8 cellular contexts compared by ENCODE assay signal in genomic region chr11:65418681-65419459, GRCh38. TPM values are rescaled to one million over a fixed set of nuclear protein-coding genes. Genes with fewer than 3 reads are reported as not detected.
A peak's percentile ranks its signal among the peaks of the same experiment; 100 is the strongest.
DNase-seq lines count a peak whose midpoint lies in the region; ATAC-seq and TF ChIP-seq lines count a peak whose summit lies in the region.

No MANE protein-coding gene starts in this region.

- ATAC-seq in HG02852 (IDR thresholded peaks at IDR 0.05; ENCODE audit: unreplicated experiment) (peak; percentile 42), HG02970 (IDR thresholded peaks at IDR 0.05; ENCODE audit: low FRiP score, unreplicated experiment) (no peak)

- no peak for TF ChIP-seq CTCF in GM13977 (IDR thresholded peaks at IDR 0.05; ENCODE audit: extremely low read depth, insufficient read depth, missing control alignments)
- no peak for TF ChIP-seq CTCF in astrocyte of the cerebellum (IDR thresholded peaks at IDR 0.05; ENCODE audit: low read depth, low read length, missing control alignments)
- TF ChIP-seq CTCF in hepatocyte (IDR thresholded peaks at IDR 0.05; ENCODE audit: poor library complexity): no peak

- in situ Hi-C loops in GM13977 (cut with MboI; ENCODE audit: low pct_unique_long_range_greater_than_20kb, low sequenced_read_pairs, unreplicated experiment): loop anchor here (10.0 kb wide), 1 partner anchor 46 kb away; no protein-coding TSS in a partner anchor
- in situ Hi-C loops in astrocyte of the cerebellum (cut with HindIII; ENCODE audit: low sequenced_read_pairs): no loop called here

- H3K27ac ChIP-seq in hepatocyte: peak overlapping the region; percentile 100

- H3K4me3 ChIP-seq in astrocyte of the cerebellum (ENCODE audit: low read depth, low read length) (peak overlapping the region; percentile 17), hepatocyte (peak overlapping the region; percentile 18)

- peaks cover 11% of the 10 kb centered on the region for H4K20me1 ChIP-seq in hepatocyte (ENCODE audit: insufficient read depth, poor library complexity, severe bottlenecking)

- H3K79me2 ChIP-seq in hepatocyte: peaks cover 55% of the 10 kb centered on the region

- DNase-seq in GM13977 (ENCODE audit: low spot score): peak; percentile 89
- peak; percentile 87 for DNase-seq in NCI-H1694 (lab: John Stamatoyannopoulos, UW)
- peak in 4 of 5 experiments; percentile 55 to 97 (median 75) for DNase-seq in T-helper 2 cell
- peak; percentile 69 for DNase-seq in astrocyte of the cerebellum (ENCODE audit: low read depth)
- DNase-seq in hepatocyte (ENCODE audit: low spot score): peak; percentile 97
- peak; percentile 86 for DNase-seq in retina

- no peak overlapping the region for H2AFZ ChIP-seq in hepatocyte

- H3K9me3 ChIP-seq in hepatocyte (ENCODE audit: low read depth): no peaks in the 10 kb centered on the region

- H3K4me1 ChIP-seq in hepatocyte (ENCODE audit: insufficient read depth): peaks cover 48% of the 10 kb centered on the region

- 4% methylated on average over 15 of the region's 15 CpGs for WGBS in hepatocyte (ENCODE audit: low lambda C conversion rate, missing lambda C conversion rate)

- no peaks in the 10 kb centered on the region for H3K9me2 ChIP-seq in hepatocyte (replicated peaks; ENCODE audit: insufficient read depth)

- H3K36me3 ChIP-seq in hepatocyte (replicated peaks; ENCODE audit: insufficient read depth, low read depth): no peaks in the 10 kb centered on the region

- H3K27me3 ChIP-seq in hepatocyte: no peaks in the 10 kb centered on the region

- peak overlapping the region; percentile 91 for H3K4me2 ChIP-seq in hepatocyte

RNA-seq across cellular contexts. Expression of gene NEAT1, which starts 3.7 kb away (rescaled TPM):
- 104 and 130 TPM in 2 replicates for total RNA-seq in hepatocyte
- 168 and 209 TPM in 2 replicates for polyA plus RNA-seq in hepatocyte

RNA-seq across cellular contexts. Expression of gene FRMD8, which starts 32.4 kb away (rescaled TPM):
- total RNA-seq in hepatocyte: 20.8 and 25.7 TPM in 2 replicates
- polyA plus RNA-seq in hepatocyte: 22.2 and 31.0 TPM in 2 replicates

RNA-seq across cellular contexts. Expression of gene SLC25A45, which starts 36.4 kb away (rescaled TPM):
- 4.9 and 8.8 TPM in 2 replicates for total RNA-seq in hepatocyte
- 13.9 and 20.3 TPM in 2 replicates for polyA plus RNA-seq in hepatocyte
